15 cellular contexts compared by ENCODE assay signal in genomic region chr12:132106921-132107320, GRCh38.
"Had no signal": no experiment of that assay in that cellular context is flagged by ENCODE, and none has a peak within 500 bp of the region (broad histone marks: within the 10 kb centered on the region; RNA-seq: fewer than 3 reads in every experiment).

No MANE protein-coding gene starts in this region.

- H3K27me3 ChIP-seq: neutrophil had no signal

- ATAC-seq: activated CD4-positive, CD25-positive, alpha-beta regulatory T cell treated with anti-CD3 and anti-CD28 coated beads, Interleukin-2, amount 50 U/mL, for 24 hours; left ventricle myocardium superior; mucosa of descending colon; naive thymus-derived CD8-positive, alpha-beta T cell had no signal

- H3K27ac ChIP-seq: neutrophil had no signal

- H3K4me3 ChIP-seq: mucosa of descending colon, smooth muscle cell had no signal

- H3K9me3 ChIP-seq: mucosa of descending colon, neutrophil had no signal

- DNase-seq: activated CD4-positive, alpha-beta T cell treated with anti-CD3 and anti-CD28 coated beads, Interleukin-2, amount 50 U/mL, for 1 hour; activated CD8-positive, alpha-beta memory T cell treated with anti-CD3 and anti-CD28 coated beads for 24 hours; activated gamma-delta T cell treated with Interleukin-2 at 50 U/mL for 16 hours; activated naive CD8-positive, alpha-beta T cell treated with anti-CD3 and anti-CD28 coated beads for 36 hours; hippocampal formation; left ventricle myocardium superior; mucosa of descending colon; naive thymus-derived CD8-positive, alpha-beta T cell; stimulated activated CD4-positive, alpha-beta T cell treated with anti-CD3 and anti-CD28 coated beads, Interleukin-4, amount 100 ng/mL, for 4 hours; stimulated activated CD8-positive, alpha-beta memory T cell treated with anti-CD3 and anti-CD28 coated beads, Interleukin-4, amount 100 ng/mL, for 48 hours; stimulated activated naive CD4-positive, alpha-beta T cell treated with Interleukin-2 at 50 U/mL for 16 hours; T-helper 9 cell had no signal
